9 cellular contexts compared by ENCODE assay signal in genomic region chr12:32522322-32523221, GRCh38.
DNase-seq lines count a peak whose midpoint lies in the region; ATAC-seq, FAIRE-seq and TF ChIP-seq lines count a peak whose summit lies in the region.
"Had no signal": no experiment of that assay in that cellular context is flagged by ENCODE, and none has a peak within 500 bp of the region (broad histone marks: within the 10 kb centered on the region; RNA-seq: fewer than 3 reads in every experiment).

No MANE protein-coding gene starts in this region.

- H2AFZ ChIP-seq in endothelial cell of umbilical vein (ENCODE audit: low read depth, low read length) (no peak overlapping the region), smooth muscle cell (ENCODE audit: low read depth) (peak overlapping the region; percentile 79)

- TF ChIP-seq POLR2A in endothelial cell of umbilical vein (IDR thresholded peaks at IDR 0.05; ENCODE audit: low read depth, low read length), result no peak

- peaks cover 1% of the 10 kb centered on the region for H3K4me1 Mint-ChIP-seq in activated naive CD4-positive, alpha-beta T cell treated with anti-CD3 and anti-CD28 coated beads for 36 hours (ENCODE audit: low read depth)
- H3K4me1 Mint-ChIP-seq: central memory CD8-positive, alpha-beta T cell had no signal

- WGBS in smooth muscle cell (ENCODE audit: low lambda C conversion rate), result 73% methylated on average over 5 of the region's 5 CpGs

- H4K20me1 ChIP-seq in endothelial cell of umbilical vein (replicated peaks; ENCODE audit: control insufficient read depth, extremely low read depth, insufficient read depth, low read length), result no peaks in the 10 kb centered on the region
- no peaks in the 10 kb centered on the region for H4K20me1 ChIP-seq in smooth muscle cell (ENCODE audit: low read depth)

- H3K4me3 Mint-ChIP-seq in activated naive CD4-positive, alpha-beta T cell treated with anti-CD3 and anti-CD28 coated beads for 36 hours, result no peak overlapping the region
- H3K4me3 Mint-ChIP-seq: central memory CD8-positive, alpha-beta T cell had no signal

- ATAC-seq in GM19467 (IDR thresholded peaks at IDR 0.05; ENCODE audit: unreplicated experiment), result peak; percentile 60
- peak; percentile 48 for ATAC-seq in HG03520 (IDR thresholded peaks at IDR 0.05; ENCODE audit: unreplicated experiment)
- no peak for ATAC-seq in stimulated activated naive CD8-positive, alpha-beta T cell treated with anti-CD3 and anti-CD28 coated beads, Interleukin-15, Interleukin-2, amounts not matched to agents 100 U/mL and 50 U/mL, for 24 hours

- H3K79me2 ChIP-seq in endothelial cell of umbilical vein (ENCODE audit: control insufficient read depth, insufficient read depth, low read length), result no peaks in the 10 kb centered on the region
- no peaks in the 10 kb centered on the region for H3K79me2 ChIP-seq in smooth muscle cell (ENCODE audit: low read depth)

- no peaks in the 10 kb centered on the region for H3K9me1 ChIP-seq in endothelial cell of umbilical vein (replicated peaks; ENCODE audit: control insufficient read depth, extremely low read depth, insufficient read depth, low read length)

- H3K27ac Mint-ChIP-seq in activated naive CD4-positive, alpha-beta T cell treated with anti-CD3 and anti-CD28 coated beads for 36 hours, result no peak overlapping the region

- CTCF ChIA-PET in endothelial cell of umbilical vein (lab: Charles Lee), result interaction anchor here (0.9 to 1.2 kb wide), 2 partner anchors 28 to 116 kb away, joined by 3 to 4 read pairs; no protein-coding TSS in a partner anchor
- CTCF ChIA-PET in activated naive CD4-positive, alpha-beta T cell treated with anti-CD3 and anti-CD28 coated beads for 36 hours (lab: Charles Lee), result no interaction called here

- dilution Hi-C loops in endothelial cell of umbilical vein (cut with MboI; ENCODE audit: extremely low pct_ligation_motif_present, low sequenced_read_pairs), result no loop called here

- TF ChIP-seq CTCF in endothelial cell of umbilical vein (IDR thresholded peaks at IDR 0.05; ENCODE audit: extremely low read depth in 1 of 2, insufficient read depth in 1 of 2, low read depth in 1 of 2, low read length in 2 of 2) (no peak), smooth muscle cell (IDR thresholded peaks at IDR 0.05; ENCODE audit: borderline replicate concordance, insufficient read depth, poor library complexity, severe bottlenecking) (no peak)

- H3K4me3 ChIP-seq in endothelial cell of umbilical vein (replicated peaks in 1 of 3; ENCODE audit: insufficient read depth in 1 of 3, low read depth in 1 of 3, low read length in 3 of 3), result no peak overlapping the region
- H3K4me3 ChIP-seq in smooth muscle cell, result no peak overlapping the region

- H3K27me3 Mint-ChIP-seq in activated naive CD4-positive, alpha-beta T cell treated with anti-CD3 and anti-CD28 coated beads for 36 hours (ENCODE audit: low read depth), result peaks cover 2% of the 10 kb centered on the region

- no peak for DNase-seq in endothelial cell of umbilical vein (ENCODE audit: low read depth, low spot score)
- DNase-seq in smooth muscle cell (lab: John Stamatoyannopoulos, UW; ENCODE audit: unreplicated experiment), result no peak
- DNase-seq in activated naive CD4-positive, alpha-beta T cell treated with anti-CD3 and anti-CD28 coated beads for 36 hours, result no peak
- no peak for DNase-seq in NCI-H2081 treated with DMSO at 0.1 percent for 48 hours (lab: John Stamatoyannopoulos, UW)
- DNase-seq in stimulated activated naive CD8-positive, alpha-beta T cell treated with anti-CD3 and anti-CD28 coated beads, Interleukin-15, Interleukin-2, amounts not matched to agents 100 U/mL and 50 U/mL, for 24 hours, result no peak
- DNase-seq in islet precursor cell, result no peak

- no peak overlapping the region for H3K9ac ChIP-seq in endothelial cell of umbilical vein (replicated peaks; ENCODE audit: extremely low read depth, insufficient read depth, low read length)
- H3K9ac ChIP-seq in smooth muscle cell (ENCODE audit: low read depth), result no peak overlapping the region

- H3K4me1 ChIP-seq in endothelial cell of umbilical vein (ENCODE audit: control insufficient read depth, extremely low read depth, insufficient read depth, low read length) (peaks cover 12% of the 10 kb centered on the region), smooth muscle cell (ENCODE audit: low read depth) (peaks cover 19% of the 10 kb centered on the region)

- H3K9me3 Mint-ChIP-seq in activated naive CD4-positive, alpha-beta T cell treated with anti-CD3 and anti-CD28 coated beads for 36 hours, result no peaks in the 10 kb centered on the region
- H3K9me3 Mint-ChIP-seq: central memory CD8-positive, alpha-beta T cell had no signal

- POLR2A ChIA-PET in endothelial cell of umbilical vein (lab: Charles Lee), result no interaction called here

- no peaks in the 10 kb centered on the region for H3K27me3 ChIP-seq in endothelial cell of umbilical vein (ENCODE audit: control insufficient read depth in 2 of 2, insufficient read depth in 2 of 2, low read length in 2 of 2)
- H3K27me3 ChIP-seq in smooth muscle cell (ENCODE audit: low read depth), result no peaks in the 10 kb centered on the region

- BruUV-seq in endothelial cell of umbilical vein (replicated peaks; lab: Mats Ljungman, UMichigan), result no TSS peak

- H3K27ac ChIP-seq in endothelial cell of umbilical vein (ENCODE audit: insufficient read depth, low read depth, low read length) (peak overlapping the region; percentile 18), smooth muscle cell (ENCODE audit: low read depth) (no peak overlapping the region)

- H3K9me3 ChIP-seq in endothelial cell of umbilical vein (replicated peaks; ENCODE audit: control insufficient read depth, insufficient read depth, low read length) (no peaks in the 10 kb centered on the region), smooth muscle cell (replicated peaks; ENCODE audit: low read depth) (no peaks in the 10 kb centered on the region)

- intact Hi-C loops in endothelial cell of umbilical vein (cut with micrococcal nuclease), result no loop called here
- intact Hi-C loops in activated naive CD4-positive, alpha-beta T cell treated with anti-CD3 and anti-CD28 coated beads for 36 hours (cut with micrococcal nuclease), result no loop called here

- H3F3A ChIP-seq in smooth muscle cell (ENCODE audit: low read depth), result no peaks in the 10 kb centered on the region

- H3K4me2 ChIP-seq in endothelial cell of umbilical vein (ENCODE audit: insufficient read depth, low read length) (no peak overlapping the region), smooth muscle cell (no peak overlapping the region)

- FAIRE-seq in endothelial cell of umbilical vein (lab: Jason Lieb, UNC), result no peak

- H3K36me3 ChIP-seq in endothelial cell of umbilical vein (ENCODE audit: control insufficient read depth in 2 of 2, extremely low read depth in 1 of 2, insufficient read depth in 2 of 2, low read length in 2 of 2), result no peaks in the 10 kb centered on the region
- no peaks in the 10 kb centered on the region for H3K36me3 ChIP-seq in smooth muscle cell (ENCODE audit: low read depth)

- H3K36me3 Mint-ChIP-seq in activated naive CD4-positive, alpha-beta T cell treated with anti-CD3 and anti-CD28 coated beads for 36 hours (ENCODE audit: low read depth), result no peaks in the 10 kb centered on the region

TF ChIP-seq in endothelial cell of umbilical vein, 7 proteins besides CTCF, POLR2A, EP300 and RAD21:
- no peak for TF ChIP-seq GATA2 (IDR thresholded peaks at IDR 0.05; ENCODE audit: insufficient read depth, insufficient read length, low read depth, low read length)
- TF ChIP-seq FOS (IDR thresholded peaks at IDR 0.05; ENCODE audit: borderline replicate concordance, insufficient read depth, low read length), result no peak
- no peak for TF ChIP-seq POLR2AphosphoS5 (IDR thresholded peaks at IDR 0.05; ENCODE audit: insufficient read depth, low read depth, low read length)
TF ChIP-seq in endothelial cell of umbilical vein: peak in this region for 0.
